20 cellular contexts compared by ENCODE assay signal in genomic region chr5:126867237-126867636, GRCh38.
"Had no signal": no experiment of that assay in that cellular context is flagged by ENCODE, and none has a peak within 500 bp of the region (broad histone marks: within the 10 kb centered on the region; RNA-seq: fewer than 3 reads in every experiment).

No MANE protein-coding gene starts in this region.

- H3K9me3 ChIP-seq: gastrocnemius medialis, ovary, psoas muscle, upper lobe of right lung had no signal

- H3K27ac Mint-ChIP-seq: activated naive CD8-positive, alpha-beta T cell; activated T-helper 1 cell treated with anti-CD3 and anti-CD28 coated beads, Interleukin-12 subunit alpha, Interleukin-12 subunit beta, Interleukin-2, Interleukin-4 antibody, amounts not matched to agents 30 ng/mL and 10 ng/mL and 1 ng/mL, durations not matched to agents 14 hours and 24 hours and 36 hours; endodermal cell; natural killer cell; stimulated activated effector memory CD8-positive, alpha-beta T cell treated with anti-CD3 and anti-CD28 coated beads, Interleukin-12 subunit alpha, Interleukin-12 subunit beta, amount 100 ng/mL, for 72 hours had no signal

- H3K4me1 ChIP-seq: psoas muscle had no signal

- H3K4me3 ChIP-seq: cardiac muscle cell, gastrocnemius medialis, ovary, psoas muscle, upper lobe of right lung had no signal

- H3K27me3 ChIP-seq: cardiac muscle cell, gastrocnemius medialis, ovary, upper lobe of right lung had no signal

- H3K4me3 Mint-ChIP-seq: activated naive CD8-positive, alpha-beta T cell; activated T-helper 1 cell treated with anti-CD3 and anti-CD28 coated beads, Interleukin-12 subunit alpha, Interleukin-12 subunit beta, Interleukin-2, Interleukin-4 antibody, amounts not matched to agents 30 ng/mL and 10 ng/mL and 1 ng/mL, durations not matched to agents 14 hours and 24 hours and 36 hours; endodermal cell; natural killer cell; stimulated activated effector memory CD8-positive, alpha-beta T cell treated with anti-CD3 and anti-CD28 coated beads, Interleukin-12 subunit alpha, Interleukin-12 subunit beta, amount 100 ng/mL, for 72 hours had no signal

- ATAC-seq: gastrocnemius medialis; natural killer cell; psoas muscle; sciatic nerve; stimulated activated effector memory CD8-positive, alpha-beta T cell treated with anti-CD3 and anti-CD28 coated beads, Interleukin-12 subunit alpha, Interleukin-12 subunit beta, amount 100 ng/mL, for 72 hours; upper lobe of right lung had no signal

- H3K27me3 Mint-ChIP-seq: activated naive CD8-positive, alpha-beta T cell had no signal

- H3K36me3 Mint-ChIP-seq: natural killer cell; stimulated activated effector memory CD8-positive, alpha-beta T cell treated with anti-CD3 and anti-CD28 coated beads, Interleukin-12 subunit alpha, Interleukin-12 subunit beta, amount 100 ng/mL, for 72 hours had no signal

- H3K36me3 ChIP-seq: cardiac muscle cell, gastrocnemius medialis, ovary, upper lobe of right lung, WERI-Rb-1 had no signal

- H3K27ac ChIP-seq: cardiac muscle cell, epithelial cell of prostate, gastrocnemius medialis, ovary, psoas muscle, upper lobe of right lung, WERI-Rb-1 had no signal

- DNase-seq: activated CD4-positive, alpha-beta T cell treated with anti-CD3 and anti-CD28 coated beads for 1 hour; activated CD4-positive, alpha-beta T cell treated with anti-CD3 and anti-CD28 coated beads, Interleukin-2, amount 50 U/mL, for 4 hours; activated gamma-delta T cell treated with Interleukin-2 at 50 U/mL for 16 hours; activated T-cell treated with anti-CD3 and anti-CD28 coated beads for 4 hours; amniotic stem cell; endodermal cell; gastrocnemius medialis; natural killer cell; ovary; psoas muscle; stimulated activated CD4-positive, alpha-beta T cell treated with anti-CD3 and anti-CD28 coated beads, Interleukin-4, amount 100 ng/mL, for 24 hours; T-helper 1 cell; upper lobe of right lung; WERI-Rb-1 had no signal

- H3K9me3 Mint-ChIP-seq: activated T-helper 1 cell treated with anti-CD3 and anti-CD28 coated beads, Interleukin-12 subunit alpha, Interleukin-12 subunit beta, Interleukin-2, Interleukin-4 antibody, amounts not matched to agents 30 ng/mL and 10 ng/mL and 1 ng/mL, durations not matched to agents 14 hours and 24 hours and 36 hours; endodermal cell; natural killer cell; stimulated activated effector memory CD8-positive, alpha-beta T cell treated with anti-CD3 and anti-CD28 coated beads, Interleukin-12 subunit alpha, Interleukin-12 subunit beta, amount 100 ng/mL, for 72 hours had no signal
